1 cellular context compared by ENCODE assay signal in the genomic region with DNA sequence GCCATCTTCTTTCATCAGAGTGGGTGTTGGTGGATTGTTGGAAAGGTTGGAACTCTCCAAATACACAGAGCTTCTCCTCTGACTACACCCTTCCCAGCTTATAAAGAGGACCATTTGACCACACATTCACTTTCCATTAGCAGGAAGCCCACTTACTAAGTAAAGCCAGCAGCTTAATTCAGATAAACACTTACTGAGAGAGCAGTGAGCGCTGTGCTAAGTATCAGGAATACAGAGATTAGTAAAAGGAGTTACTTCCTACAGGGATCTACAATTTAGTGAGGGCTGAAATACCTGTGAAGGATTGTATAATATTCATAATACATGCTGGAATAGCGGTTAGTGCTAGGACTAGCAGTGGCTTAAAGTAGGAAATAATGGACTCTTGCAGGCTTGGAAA.
TF ChIP-seq lines count a peak whose summit lies in the region.

No MANE protein-coding gene starts in this region.

TF ChIP-seq in GM23338, 12 proteins besides CTCF, POLR2A, EP300 and RAD21 (continued from another document):
- TF ChIP-seq, protein P1, sequence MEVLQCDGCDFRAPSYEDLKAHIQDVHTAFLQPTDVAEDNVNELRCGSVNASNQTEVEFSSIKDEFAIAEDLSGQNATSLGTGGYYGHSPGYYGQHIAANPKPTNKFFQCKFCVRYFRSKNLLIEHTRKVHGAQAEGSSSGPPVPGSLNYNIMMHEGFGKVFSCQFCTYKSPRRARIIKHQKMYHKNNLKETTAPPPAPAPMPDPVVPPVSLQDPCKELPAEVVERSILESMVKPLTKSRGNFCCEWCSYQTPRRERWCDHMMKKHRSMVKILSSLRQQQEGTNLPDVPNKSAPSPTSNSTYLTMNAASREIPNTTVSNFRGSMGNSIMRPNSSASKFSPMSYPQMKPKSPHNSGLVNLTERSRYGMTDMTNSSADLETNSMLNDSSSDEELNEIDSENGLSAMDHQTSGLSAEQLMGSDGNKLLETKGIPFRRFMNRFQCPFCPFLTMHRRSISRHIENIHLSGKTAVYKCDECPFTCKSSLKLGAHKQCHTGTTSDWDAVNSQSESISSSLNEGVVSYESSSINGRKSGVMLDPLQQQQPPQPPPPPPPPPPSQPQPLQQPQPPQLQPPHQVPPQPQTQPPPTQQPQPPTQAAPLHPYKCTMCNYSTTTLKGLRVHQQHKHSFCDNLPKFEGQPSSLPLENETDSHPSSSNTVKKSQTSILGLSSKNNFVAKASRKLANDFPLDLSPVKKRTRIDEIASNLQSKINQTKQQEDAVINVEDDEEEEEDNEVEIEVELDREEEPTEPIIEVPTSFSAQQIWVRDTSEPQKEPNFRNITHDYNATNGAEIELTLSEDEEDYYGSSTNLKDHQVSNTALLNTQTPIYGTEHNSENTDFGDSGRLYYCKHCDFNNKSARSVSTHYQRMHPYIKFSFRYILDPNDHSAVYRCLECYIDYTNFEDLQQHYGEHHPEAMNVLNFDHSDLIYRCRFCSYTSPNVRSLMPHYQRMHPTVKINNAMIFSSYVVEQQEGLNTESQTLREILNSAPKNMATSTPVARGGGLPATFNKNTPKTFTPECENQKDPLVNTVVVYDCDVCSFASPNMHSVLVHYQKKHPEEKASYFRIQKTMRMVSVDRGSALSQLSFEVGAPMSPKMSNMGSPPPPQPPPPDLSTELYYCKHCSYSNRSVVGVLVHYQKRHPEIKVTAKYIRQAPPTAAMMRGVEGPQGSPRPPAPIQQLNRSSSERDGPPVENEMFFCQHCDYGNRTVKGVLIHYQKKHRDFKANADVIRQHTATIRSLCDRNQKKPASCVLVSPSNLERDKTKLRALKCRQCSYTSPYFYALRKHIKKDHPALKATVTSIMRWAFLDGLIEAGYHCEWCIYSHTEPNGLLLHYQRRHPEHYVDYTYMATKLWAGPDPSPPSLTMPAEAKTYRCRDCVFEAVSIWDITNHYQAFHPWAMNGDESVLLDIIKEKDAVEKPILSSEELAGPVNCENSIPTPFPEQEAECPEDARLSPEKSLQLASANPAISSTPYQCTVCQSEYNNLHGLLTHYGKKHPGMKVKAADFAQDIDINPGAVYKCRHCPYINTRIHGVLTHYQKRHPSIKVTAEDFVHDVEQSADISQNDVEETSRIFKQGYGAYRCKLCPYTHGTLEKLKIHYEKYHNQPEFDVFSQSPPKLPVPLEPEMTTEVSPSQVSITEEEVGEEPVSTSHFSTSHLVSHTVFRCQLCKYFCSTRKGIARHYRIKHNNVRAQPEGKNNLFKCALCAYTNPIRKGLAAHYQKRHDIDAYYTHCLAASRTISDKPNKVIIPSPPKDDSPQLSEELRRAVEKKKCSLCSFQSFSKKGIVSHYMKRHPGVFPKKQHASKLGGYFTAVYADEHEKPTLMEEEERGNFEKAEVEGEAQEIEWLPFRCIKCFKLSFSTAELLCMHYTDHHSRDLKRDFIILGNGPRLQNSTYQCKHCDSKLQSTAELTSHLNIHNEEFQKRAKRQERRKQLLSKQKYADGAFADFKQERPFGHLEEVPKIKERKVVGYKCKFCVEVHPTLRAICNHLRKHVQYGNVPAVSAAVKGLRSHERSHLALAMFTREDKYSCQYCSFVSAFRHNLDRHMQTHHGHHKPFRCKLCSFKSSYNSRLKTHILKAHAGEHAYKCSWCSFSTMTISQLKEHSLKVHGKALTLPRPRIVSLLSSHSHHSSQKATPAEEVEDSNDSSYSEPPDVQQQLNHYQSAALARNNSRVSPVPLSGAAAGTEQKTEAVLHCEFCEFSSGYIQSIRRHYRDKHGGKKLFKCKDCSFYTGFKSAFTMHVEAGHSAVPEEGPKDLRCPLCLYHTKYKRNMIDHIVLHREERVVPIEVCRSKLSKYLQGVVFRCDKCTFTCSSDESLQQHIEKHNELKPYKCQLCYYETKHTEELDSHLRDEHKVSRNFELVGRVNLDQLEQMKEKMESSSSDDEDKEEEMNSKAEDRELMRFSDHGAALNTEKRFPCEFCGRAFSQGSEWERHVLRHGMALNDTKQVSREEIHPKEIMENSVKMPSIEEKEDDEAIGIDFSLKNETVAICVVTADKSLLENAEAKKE (CRISPR knock-in tag; IDR thresholded peaks at IDR 0.05): no peak
- TF ChIP-seq ZNF114 (CRISPR knock-in tag; IDR thresholded peaks at IDR 0.05): no peak
- no peak for TF ChIP-seq POLR2AphosphoS5 (IDR thresholded peaks at IDR 0.05; ENCODE audit: low read depth)
- TF ChIP-seq JUNB (IDR thresholded peaks at IDR 0.05; ENCODE audit: unreplicated experiment): no peak
- TF ChIP-seq ZNF331 (CRISPR knock-in tag; IDR thresholded peaks at IDR 0.05; ENCODE audit: low read depth): no peak
- TF ChIP-seq, protein P2, sequence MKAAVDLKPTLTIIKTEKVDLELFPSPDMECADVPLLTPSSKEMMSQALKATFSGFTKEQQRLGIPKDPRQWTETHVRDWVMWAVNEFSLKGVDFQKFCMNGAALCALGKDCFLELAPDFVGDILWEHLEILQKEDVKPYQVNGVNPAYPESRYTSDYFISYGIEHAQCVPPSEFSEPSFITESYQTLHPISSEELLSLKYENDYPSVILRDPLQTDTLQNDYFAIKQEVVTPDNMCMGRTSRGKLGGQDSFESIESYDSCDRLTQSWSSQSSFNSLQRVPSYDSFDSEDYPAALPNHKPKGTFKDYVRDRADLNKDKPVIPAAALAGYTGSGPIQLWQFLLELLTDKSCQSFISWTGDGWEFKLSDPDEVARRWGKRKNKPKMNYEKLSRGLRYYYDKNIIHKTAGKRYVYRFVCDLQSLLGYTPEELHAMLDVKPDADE (IDR thresholded peaks at IDR 0.05): no peak
- TF ChIP-seq NANOG (IDR thresholded peaks at IDR 0.05; ENCODE audit: borderline replicate concordance): no peak
- no peak for TF ChIP-seq STAT1 (IDR thresholded peaks at IDR 0.05; ENCODE audit: unreplicated experiment)
- TF ChIP-seq CREB1 (CRISPR knock-in tag; IDR thresholded peaks at IDR 0.05; ENCODE audit: low read depth): no peak
- TF ChIP-seq EZH2 (IDR thresholded peaks at IDR 0.05; ENCODE audit: low read depth, unreplicated experiment): no peak
- TF ChIP-seq, protein P3, sequence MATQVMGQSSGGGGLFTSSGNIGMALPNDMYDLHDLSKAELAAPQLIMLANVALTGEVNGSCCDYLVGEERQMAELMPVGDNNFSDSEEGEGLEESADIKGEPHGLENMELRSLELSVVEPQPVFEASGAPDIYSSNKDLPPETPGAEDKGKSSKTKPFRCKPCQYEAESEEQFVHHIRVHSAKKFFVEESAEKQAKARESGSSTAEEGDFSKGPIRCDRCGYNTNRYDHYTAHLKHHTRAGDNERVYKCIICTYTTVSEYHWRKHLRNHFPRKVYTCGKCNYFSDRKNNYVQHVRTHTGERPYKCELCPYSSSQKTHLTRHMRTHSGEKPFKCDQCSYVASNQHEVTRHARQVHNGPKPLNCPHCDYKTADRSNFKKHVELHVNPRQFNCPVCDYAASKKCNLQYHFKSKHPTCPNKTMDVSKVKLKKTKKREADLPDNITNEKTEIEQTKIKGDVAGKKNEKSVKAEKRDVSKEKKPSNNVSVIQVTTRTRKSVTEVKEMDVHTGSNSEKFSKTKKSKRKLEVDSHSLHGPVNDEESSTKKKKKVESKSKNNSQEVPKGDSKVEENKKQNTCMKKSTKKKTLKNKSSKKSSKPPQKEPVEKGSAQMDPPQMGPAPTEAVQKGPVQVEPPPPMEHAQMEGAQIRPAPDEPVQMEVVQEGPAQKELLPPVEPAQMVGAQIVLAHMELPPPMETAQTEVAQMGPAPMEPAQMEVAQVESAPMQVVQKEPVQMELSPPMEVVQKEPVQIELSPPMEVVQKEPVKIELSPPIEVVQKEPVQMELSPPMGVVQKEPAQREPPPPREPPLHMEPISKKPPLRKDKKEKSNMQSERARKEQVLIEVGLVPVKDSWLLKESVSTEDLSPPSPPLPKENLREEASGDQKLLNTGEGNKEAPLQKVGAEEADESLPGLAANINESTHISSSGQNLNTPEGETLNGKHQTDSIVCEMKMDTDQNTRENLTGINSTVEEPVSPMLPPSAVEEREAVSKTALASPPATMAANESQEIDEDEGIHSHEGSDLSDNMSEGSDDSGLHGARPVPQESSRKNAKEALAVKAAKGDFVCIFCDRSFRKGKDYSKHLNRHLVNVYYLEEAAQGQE (IDR thresholded peaks at IDR 0.05; ENCODE audit: unreplicated experiment): no peak
